In genomic region chr1:41473738-41474362, GRCh38 we compare ENCODE assay signal across 1 cellular context.
TF ChIP-seq lines count a peak whose summit lies in the region.

No MANE protein-coding gene starts in this region.

TF ChIP-seq in HCT116, 20 proteins besides CTCF, POLR2A, EP300 and RAD21:
- TF ChIP-seq ATF3 (IDR thresholded peaks at IDR 0.05) (no peak), ZNF274 (IDR thresholded peaks at IDR 0.05; ENCODE audit: low read depth, low read length) (no peak), EZH2phosphoT487 (IDR thresholded peaks at IDR 0.05; ENCODE audit: borderline replicate concordance) (no peak), ZFX (IDR thresholded peaks at IDR 0.05) (no peak), EGR1 (IDR thresholded peaks at IDR 0.05; ENCODE audit: low read depth) (no peak), ZBTB33 (IDR thresholded peaks at IDR 0.05; ENCODE audit: extremely low read depth, insufficient replicate concordance, low read length) (no peak), ELF1 (IDR thresholded peaks at IDR 0.05; ENCODE audit: borderline replicate concordance, low read depth) (no peak), SRF (IDR thresholded peaks at IDR 0.05; ENCODE audit: low read depth) (no peak), CBX3 (IDR thresholded peaks at IDR 0.05; ENCODE audit: low read depth) (no peak), TCF7L2 (IDR thresholded peaks at IDR 0.05; ENCODE audit: borderline replicate concordance, extremely low read depth, insufficient read depth, insufficient read length) (no peak), POLR2AphosphoS5 (IDR thresholded peaks at IDR 0.05; ENCODE audit: low read depth, low read length) (no peak), CEBPB (IDR thresholded peaks at IDR 0.05; ENCODE audit: low read depth) (no peak), YY1 (IDR thresholded peaks at IDR 0.05; ENCODE audit: extremely low read depth, insufficient replicate concordance, low read depth, low read length) (no peak), SIN3A (IDR thresholded peaks at IDR 0.05; ENCODE audit: low read depth) (no peak), MAX (IDR thresholded peaks at IDR 0.05) (no peak), FOSL1 (IDR thresholded peaks at IDR 0.05; ENCODE audit: low read depth) (no peak), JUND (IDR thresholded peaks at IDR 0.05) (no peak), EZH2 (IDR thresholded peaks at IDR 0.05) (no peak), SP1 (IDR thresholded peaks at IDR 0.05; ENCODE audit: low read depth) (no peak), REST (IDR thresholded peaks at IDR 0.05; ENCODE audit: low read depth) (no peak)
